12 cellular contexts compared by ENCODE assay signal in genomic region chr1:145751491-145752021, GRCh38. TPM values are rescaled to one million over a fixed set of nuclear protein-coding genes. Genes with fewer than 3 reads are reported as not detected.
DNase-seq lines count a peak whose midpoint lies in the region; ATAC-seq and TF ChIP-seq lines count a peak whose summit lies in the region.
"Had no signal": no experiment of that assay in that cellular context is flagged by ENCODE, and none has a peak within 500 bp of the region (broad histone marks: within the 10 kb centered on the region; RNA-seq: fewer than 3 reads in every experiment).

No MANE protein-coding gene starts in this region.

- H3K9ac ChIP-seq in rectal smooth muscle tissue (ENCODE audit: low read length), result no peak overlapping the region

- no peaks in the 10 kb centered on the region for H3K4me1 ChIP-seq in rectal smooth muscle tissue (ENCODE audit: control insufficient read depth, insufficient read depth, low read length)

- in situ Hi-C loops in SK-MEL-5 (cut with HindIII; ENCODE audit: low pct_unique_long_range_greater_than_20kb, low sequenced_read_pairs), result no loop called here

- no peak for TF ChIP-seq CTCF in fibroblast of mammary gland (conservative IDR thresholded peaks at IDR 0.05; ENCODE audit: control insufficient read depth, insufficient read depth, low read depth, low read length)

- H3K27ac ChIP-seq in rectal smooth muscle tissue (ENCODE audit: low read depth, low read length), result peak overlapping the region; percentile 25

- peak overlapping the region; percentile 7 for H3K4me3 ChIP-seq in fibroblast of mammary gland (ENCODE audit: control insufficient read depth, low read depth, low read length)
- no peak overlapping the region for H3K4me3 ChIP-seq in rectal smooth muscle tissue (ENCODE audit: low read length)

- DNase-seq in COLO829 (ENCODE audit: low spot score) (peak; percentile 97), SK-MEL-5 (ENCODE audit: low read depth, low spot score) (peak; percentile 47), fibroblast of mammary gland (ENCODE audit: low read depth) (peak; percentile 98), cerebellum (ENCODE audit: low spot score) (no peak)
- DNase-seq in activated naive CD4-positive, alpha-beta T cell treated with Interleukin-2 at 50 U/mL for 16 hours, result no peak
- DNase-seq in activated CD4-positive, alpha-beta T cell treated with anti-CD3 and anti-CD28 coated beads for 1 hour, result no peak
- DNase-seq: activated naive CD4-positive, alpha-beta T cell treated with anti-CD3 and anti-CD28 coated beads for 36 hours; DMS 273 treated with DMSO at 0.1 percent for 48 hours; NCI-H1930 had no signal

- no peaks in the 10 kb centered on the region for H3K27me3 ChIP-seq in rectal smooth muscle tissue (ENCODE audit: control insufficient read depth, insufficient read depth, low read length)

- H3K36me3 ChIP-seq in rectal smooth muscle tissue (ENCODE audit: control insufficient read depth, insufficient read depth, low read length), result peaks cover 9% of the 10 kb centered on the region

- no peak for ATAC-seq in HG02885 (IDR thresholded peaks at IDR 0.05; ENCODE audit: poor library complexity, unreplicated experiment)

RNA-seq across cellular contexts. Expression of gene CD160, which starts 32.3 kb away (rescaled TPM):
- total RNA-seq in SK-MEL-5 (2014; rRNA removed; shearing (Covaris generic)), result 3.0 and 4.0 TPM in 2 replicates
- polyA plus RNA-seq in SK-MEL-5 (2015; cell fraction: cytosol; rRNA removed), result 1.5 and 1.7 TPM in 2 replicates
- 0.70 and 1.2 TPM in 2 replicates for polyA plus RNA-seq in SK-MEL-5 (2015; cell fraction: nucleus; rRNA removed)
- total RNA-seq in cerebellum, result not detected
- total RNA-seq: activated naive CD4-positive, alpha-beta T cell treated with anti-CD3 and anti-CD28 coated beads for 36 hours; ureter had no signal

RNA-seq across cellular contexts. Expression of gene PDZK1, which starts 44.4 kb away (rescaled TPM):
- total RNA-seq in SK-MEL-5 (2014; rRNA removed; shearing (Covaris generic)), result 0.50 and 0.77 TPM in 2 replicates
- 0.62 TPM in 1 of 2 replicates, not detected in the other for polyA plus RNA-seq in SK-MEL-5 (2015; cell fraction: cytosol; rRNA removed)
- 1.5 TPM in 1 of 2 replicates, not detected in the other for polyA plus RNA-seq in SK-MEL-5 (2015; cell fraction: nucleus; rRNA removed)
- total RNA-seq in cerebellum, result 0.91 TPM
- total RNA-seq: activated naive CD4-positive, alpha-beta T cell treated with anti-CD3 and anti-CD28 coated beads for 36 hours had no signal

Comparison
In these comparisons a context has a peak if more than half of its experiments do, and no peak if none do; other contexts are left out.
1. DNase-seq: peak in COLO829 (single experiment), SK-MEL-5 (single experiment) and fibroblast of mammary gland (single experiment); none in activated naive CD4-positive, alpha-beta T cell treated with Interleukin-2 at 50 U/mL for 16 hours (single experiment), activated CD4-positive, alpha-beta T cell treated with anti-CD3 and anti-CD28 coated beads for 1 hour (single experiment) and cerebellum (single experiment).